1 cellular context compared by ENCODE assay signal in the genomic region with DNA sequence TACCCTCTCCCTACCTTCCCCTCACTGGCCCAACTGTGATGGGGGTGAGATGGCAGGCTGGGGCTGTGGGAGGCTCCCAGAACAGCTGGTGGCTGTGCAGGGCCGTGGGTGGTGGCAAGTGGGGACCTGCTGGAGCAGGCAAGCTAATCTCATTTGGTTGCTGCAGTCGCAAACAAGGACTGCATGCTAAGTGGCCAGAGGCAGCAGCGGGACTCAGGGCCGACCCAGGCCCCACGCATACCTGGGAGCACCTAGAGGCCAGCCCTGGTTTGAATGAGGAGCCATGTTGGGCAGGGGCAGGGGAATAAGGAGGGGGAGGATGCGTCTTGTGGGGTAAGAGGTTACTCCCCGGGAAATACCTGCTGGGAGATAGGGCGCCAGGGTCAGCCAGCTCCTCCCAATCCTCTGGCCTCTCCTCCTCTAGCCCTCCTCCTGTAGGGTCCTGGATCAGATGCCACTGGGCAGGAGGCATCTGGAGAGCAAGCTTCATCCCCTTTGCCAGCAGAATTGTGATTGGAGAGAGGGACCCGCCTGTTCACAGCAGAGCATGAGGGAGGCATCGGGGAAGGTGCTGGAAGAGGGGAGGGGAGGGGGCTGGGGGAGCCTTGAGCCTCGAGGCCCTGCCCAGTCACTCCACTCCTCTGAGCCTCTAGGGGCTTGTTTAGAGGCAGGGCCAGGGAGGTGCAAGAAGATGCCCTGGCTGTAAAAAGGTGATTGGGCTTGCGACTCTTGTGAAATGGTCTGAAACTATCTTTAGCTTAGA.
TF ChIP-seq lines count a peak whose summit lies in the region.

No MANE protein-coding gene starts in this region.

TF ChIP-seq in HepG2, 621 proteins besides CTCF, POLR2A, EP300 and RAD21 (continued from another document):
- TF ChIP-seq XRCC5 (optimal IDR thresholded peaks at IDR 0.05; ENCODE audit: low read length) (no peak), NBN (conservative IDR thresholded peaks at IDR 0.05) (no peak), ZNF816 (CRISPR knock-in tag; IDR thresholded peaks at IDR 0.05; ENCODE audit: borderline replicate concordance) (no peak), ARID2 (CRISPR knock-in tag; IDR thresholded peaks at IDR 0.05; ENCODE audit: borderline replicate concordance) (no peak), CHD2 (IDR thresholded peaks at IDR 0.05; ENCODE audit: low read depth, low read length) (no peak), ZNF83 (CRISPR knock-in tag; IDR thresholded peaks at IDR 0.05; ENCODE audit: borderline replicate concordance) (no peak), ZNF761 (CRISPR knock-in tag; conservative IDR thresholded peaks at IDR 0.05) (no peak), CHD4 (IDR thresholded peaks at IDR 0.05; ENCODE audit: borderline replicate concordance, low read length) (no peak)
- TF ChIP-seq, protein P1, sequence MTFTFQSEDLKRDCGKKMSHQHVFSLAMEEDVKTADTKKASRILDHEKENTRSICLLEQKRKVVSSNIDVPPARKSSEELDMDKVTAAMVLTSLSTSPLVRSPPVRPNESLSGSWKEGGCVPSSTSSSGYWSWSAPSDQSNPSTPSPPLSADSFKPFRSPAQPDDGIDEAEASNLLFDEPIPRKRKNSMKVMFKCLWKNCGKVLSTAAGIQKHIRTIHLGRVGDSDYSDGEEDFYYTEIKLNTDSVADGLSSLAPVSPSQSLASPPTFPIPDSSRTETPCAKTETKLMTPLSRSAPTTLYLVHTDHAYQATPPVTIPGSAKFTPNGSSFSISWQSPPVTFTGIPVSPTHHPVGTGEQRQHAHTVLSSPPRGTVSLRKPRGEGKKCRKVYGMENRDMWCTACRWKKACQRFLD (CRISPR knock-in tag; IDR thresholded peaks at IDR 0.05; ENCODE audit: borderline replicate concordance): no peak
- TF ChIP-seq, protein P2, sequence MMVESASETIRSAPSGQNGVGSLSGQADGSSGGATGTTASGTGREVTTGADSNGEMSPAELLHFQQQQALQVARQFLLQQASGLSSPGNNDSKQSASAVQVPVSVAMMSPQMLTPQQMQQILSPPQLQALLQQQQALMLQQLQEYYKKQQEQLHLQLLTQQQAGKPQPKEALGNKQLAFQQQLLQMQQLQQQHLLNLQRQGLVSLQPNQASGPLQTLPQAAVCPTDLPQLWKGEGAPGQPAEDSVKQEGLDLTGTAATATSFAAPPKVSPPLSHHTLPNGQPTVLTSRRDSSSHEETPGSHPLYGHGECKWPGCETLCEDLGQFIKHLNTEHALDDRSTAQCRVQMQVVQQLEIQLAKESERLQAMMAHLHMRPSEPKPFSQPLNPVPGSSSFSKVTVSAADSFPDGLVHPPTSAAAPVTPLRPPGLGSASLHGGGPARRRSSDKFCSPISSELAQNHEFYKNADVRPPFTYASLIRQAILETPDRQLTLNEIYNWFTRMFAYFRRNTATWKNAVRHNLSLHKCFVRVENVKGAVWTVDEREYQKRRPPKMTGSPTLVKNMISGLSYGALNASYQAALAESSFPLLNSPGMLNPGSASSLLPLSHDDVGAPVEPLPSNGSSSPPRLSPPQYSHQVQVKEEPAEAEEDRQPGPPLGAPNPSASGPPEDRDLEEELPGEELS (CRISPR knock-in tag; IDR thresholded peaks at IDR 0.05): no peak
TF ChIP-seq in HepG2: peak in this region for 0.
